In genomic region chr6:166997768-166998255, GRCh38 we compare ENCODE assay signal across 8 cellular contexts. TPM values are rescaled to one million over a fixed set of nuclear protein-coding genes. Genes with fewer than 3 reads are reported as not detected.
DNase-seq lines count a peak whose midpoint lies in the region; ATAC-seq, FAIRE-seq and TF ChIP-seq lines count a peak whose summit lies in the region.

No MANE protein-coding gene starts in this region.

- H3K4me3 Mint-ChIP-seq in naive thymus-derived CD8-positive, alpha-beta T cell, result peak overlapping the region; percentile 76 to 91 (median 83)

- H3K27me3 Mint-ChIP-seq in naive thymus-derived CD8-positive, alpha-beta T cell, result no peaks in the 10 kb centered on the region

- H3K9me3 ChIP-seq in A673 (ENCODE audit: low read depth, low read length, poor library complexity, severe bottlenecking) (no peaks in the 10 kb centered on the region), NT2/D1 (ENCODE audit: insufficient read depth, low read length) (no peaks in the 10 kb centered on the region), esophagus squamous epithelium (no peaks in the 10 kb centered on the region), subcutaneous abdominal adipose tissue (ENCODE audit: control insufficient read depth in 5 of 5, low read length in 5 of 5) (no peaks in the 10 kb centered on the region)

- H3K4me1 Mint-ChIP-seq in naive thymus-derived CD8-positive, alpha-beta T cell, result peaks cover 17 to 33% (median 28%) of the 10 kb centered on the region in 4 donors

- no TSS peak for BruUV-seq in A673 (replicated peaks; lab: Mats Ljungman, UMichigan)

- POLR2A ChIA-PET in A673 (lab: Charles Lee; ENCODE audit: low non-redundant PET), result no interaction called here
- POLR2A ChIA-PET in naive thymus-derived CD8-positive, alpha-beta T cell (lab: Charles Lee), result interaction anchor here (4.5 kb wide), 1 partner anchor 40 kb away, joined by 66 read pairs; the partner anchor contains the start of gene RNASET2

- CTCF ChIA-PET in A673 (lab: Charles Lee), result no interaction called here

- no peaks in the 10 kb centered on the region for H3K9me3 Mint-ChIP-seq in naive thymus-derived CD8-positive, alpha-beta T cell

- H3K4me1 ChIP-seq in A673 (ENCODE audit: insufficient read depth, low read length, poor library complexity, severe bottlenecking) (peaks cover 20% of the 10 kb centered on the region), NT2/D1 (ENCODE audit: insufficient read depth, insufficient read length) (peaks cover 5% of the 10 kb centered on the region), esophagus squamous epithelium (peaks cover 0 to 33% (median 16%) of the 10 kb centered on the region in 3 donors), subcutaneous abdominal adipose tissue (ENCODE audit: control insufficient read depth in 5 of 5, insufficient read depth in 5 of 5, low read length in 5 of 5) (peaks cover 0 to 24% (median 19%) of the 10 kb centered on the region in 5 donors)

- peak overlapping the region in 7 of 10 donors; percentile 4 to 78 (median 59) for H3K27ac Mint-ChIP-seq in naive thymus-derived CD8-positive, alpha-beta T cell

- peak overlapping the region; percentile 98 for H3K4me3 ChIP-seq in A673 (ENCODE audit: low read depth, low read length, poor library complexity, severe bottlenecking)
- peak overlapping the region; percentile 80 for H3K4me3 ChIP-seq in NT2/D1 (ENCODE audit: insufficient read length, low read depth)
- peak overlapping the region; percentile 90 to 99 (median 96) for H3K4me3 ChIP-seq in esophagus squamous epithelium
- peak overlapping the region; percentile 56 to 94 (median 83) for H3K4me3 ChIP-seq in subcutaneous abdominal adipose tissue (ENCODE audit: low read depth in 1 of 5, low read length in 5 of 5)

- peak overlapping the region; percentile 92 for H3K9ac ChIP-seq in NT2/D1 (ENCODE audit: insufficient read length, low read depth)
- peak overlapping the region in 3 of 5 donors; percentile 10 to 50 (median 33) for H3K9ac ChIP-seq in subcutaneous abdominal adipose tissue (ENCODE audit: low read length in 5 of 5)

- FAIRE-seq in GM12892 (lab: Jason Lieb, UNC), result peak; percentile 92

- 3 to 13% methylated on average over 10 to 16 of the region's 38 CpGs for WGBS in esophagus squamous epithelium, 2 donors

- TF ChIP-seq CTCF in A673 (conservative IDR thresholded peaks at IDR 0.05; ENCODE audit: low read depth, low read length) (no peak), esophagus squamous epithelium (IDR thresholded peaks at IDR 0.05) (peak in 5 of 6 experiments; percentile 17 to 63 (median 40))

- H3K36me3 ChIP-seq in A673 (ENCODE audit: insufficient read depth, low read length, poor library complexity, severe bottlenecking) (peaks cover 7% of the 10 kb centered on the region), NT2/D1 (ENCODE audit: insufficient read depth, insufficient read length, low read length) (peaks cover 67% of the 10 kb centered on the region), esophagus squamous epithelium (no peaks in the 10 kb centered on the region), subcutaneous abdominal adipose tissue (ENCODE audit: control insufficient read depth in 5 of 5, insufficient read depth in 5 of 5, low read length in 5 of 5) (no peaks in the 10 kb centered on the region)

- DNase-seq in A673 (ENCODE audit: low spot score) (peak; percentile 60), GM12892 (ENCODE audit: insufficient read length) (no peak), NT2/D1 (ENCODE audit: low read depth, low spot score) (peak; percentile 46), esophagus squamous epithelium (lab: John Stamatoyannopoulos, UW) (peak; percentile 3)
- DNase-seq in activated CD8-positive, alpha-beta memory T cell treated with anti-CD3 and anti-CD28 coated beads, Interleukin-2, amount 50 U/mL, for 48 hours, result peak; percentile 76
- peak in 6 of 10 donors; percentile 12 to 25 (median 16) for DNase-seq in naive thymus-derived CD8-positive, alpha-beta T cell

- intact Hi-C loops in A673 (cut with micrococcal nuclease; ENCODE audit: unreplicated experiment), result no loop called here
- intact Hi-C loops in esophagus squamous epithelium (cut with DNase I), result loop anchor here (10.0 kb wide), 1 partner anchor 223 kb away; no protein-coding TSS in a partner anchor

- H3K27ac ChIP-seq in A673 (ENCODE audit: low read depth, low read length, poor library complexity, severe bottlenecking) (no peak overlapping the region), esophagus squamous epithelium (peak overlapping the region; percentile 71 to 86 (median 82)), subcutaneous abdominal adipose tissue (ENCODE audit: low read depth, low read length) (no peak overlapping the region)

- H3K27me3 ChIP-seq in A673 (replicated peaks; ENCODE audit: insufficient read depth, low read depth, low read length, poor library complexity), result no peaks in the 10 kb centered on the region
- H3K27me3 ChIP-seq in NT2/D1 (ENCODE audit: insufficient read depth, insufficient read length), result no peaks in the 10 kb centered on the region
- no peaks in the 10 kb centered on the region for H3K27me3 ChIP-seq in esophagus squamous epithelium
- H3K27me3 ChIP-seq in subcutaneous abdominal adipose tissue (ENCODE audit: control insufficient read depth in 5 of 5, insufficient read depth in 4 of 5, low read length in 5 of 5), result no peaks in the 10 kb centered on the region

- H3K36me3 Mint-ChIP-seq in naive thymus-derived CD8-positive, alpha-beta T cell, result peaks cover 0 to 3% (median 2%) of the 10 kb centered on the region in 3 donors

- TF ChIP-seq POLR2A in GM12892 (IDR thresholded peaks at IDR 0.05; ENCODE audit: low read depth, low read length) (no peak), esophagus squamous epithelium (IDR thresholded peaks at IDR 0.05) (no peak)

- peak; percentile 24 for ATAC-seq in HG03196 (IDR thresholded peaks at IDR 0.05; ENCODE audit: unreplicated experiment)
- peak in 1 of 2 donors; percentile 14 for ATAC-seq in naive thymus-derived CD8-positive, alpha-beta T cell

RNA-seq across cellular contexts. Expression of gene CEP43, which starts 1.4 kb away (rescaled TPM):
- total RNA-seq in A673 (2021) (33.4 and 34.2 TPM in 2 replicates), esophagus squamous epithelium (10 to 100 TPM; 13.0 to 18.6 (median 13.3) TPM)
- polyA plus RNA-seq in GM12892 (2012; ENCODE audit: missing spikeins), result 19.0 TPM
- 10 to 100 TPM; 14.9 to 15.3 TPM for total RNA-seq in naive thymus-derived CD8-positive, alpha-beta T cell
- 1 to 10 TPM; 2.5 to 4.5 (median 4.3) TPM for polyA plus RNA-seq in naive thymus-derived CD8-positive, alpha-beta T cell

RNA-seq across cellular contexts. Expression of gene RNASET2, which starts 41.5 kb away (rescaled TPM):
- total RNA-seq in A673 (2021), result 5.7 and 11.9 TPM in 2 replicates
- 158 TPM for polyA plus RNA-seq in GM12892 (2012; ENCODE audit: missing spikeins)
- total RNA-seq in esophagus squamous epithelium, result 10 to 100 TPM; 29.1 to 56.7 (median 41.2) TPM
- total RNA-seq in naive thymus-derived CD8-positive, alpha-beta T cell, result 10 to 100 TPM; 72.7 to 75.2 TPM
- 100 to 1,000 TPM; 141 to 283 (median 248) TPM for polyA plus RNA-seq in naive thymus-derived CD8-positive, alpha-beta T cell

Comparison
In these comparisons a context has a peak if more than half of its experiments do, and no peak if none do; other contexts are left out.
1. H3K27ac ChIP-seq: peak in esophagus squamous epithelium (4 of 4); none in A673 (single experiment) and subcutaneous abdominal adipose tissue (single experiment).
2. Peak in every context shown above with its lines, with median percentiles within 50 percentile points of each other: H3K4me3 ChIP-seq.